Comparison of ENCODE assay signal across 20 cellular contexts in genomic region chr20:59118855-59119254, GRCh38. TPM values are rescaled to one million over a fixed set of nuclear protein-coding genes. Genes with fewer than 3 reads are reported as not detected.
DNase-seq lines count a peak whose midpoint lies in the region; ATAC-seq, FAIRE-seq and TF ChIP-seq lines count a peak whose summit lies in the region.
"Had no signal": no experiment of that assay in that cellular context is flagged by ENCODE, and none has a peak within 500 bp of the region (broad histone marks: within the 10 kb centered on the region; RNA-seq: fewer than 3 reads in every experiment).

No MANE protein-coding gene starts in this region.

- POLR2A ChIA-PET in A549 (lab: Yijun Ruan, JAX) (no interaction called here), IMR-90 (lab: Charles Lee; ENCODE audit: unreplicated experiment) (no interaction called here)
- POLR2A ChIA-PET in naive thymus-derived CD8-positive, alpha-beta T cell (lab: Charles Lee), result interaction anchor here (0.9 to 1.3 kb wide), 2 partner anchors 47 to 51 kb away, joined by 3 to 4 read pairs; no protein-coding TSS in a partner anchor

- H2BK120ac ChIP-seq in IMR-90 (ENCODE audit: low read depth, low read length), result no peak overlapping the region

- H2AK9ac ChIP-seq in IMR-90 (replicated peaks; ENCODE audit: low read depth, low read length, poor library complexity), result no peak overlapping the region

- H3K23ac ChIP-seq in IMR-90 (ENCODE audit: low read depth, low read length), result no peak overlapping the region

- H3K18ac ChIP-seq in IMR-90 (ENCODE audit: low read depth, low read length), result no peak overlapping the region

- no peak overlapping the region for H3K4me3 Mint-ChIP-seq in CD4-positive, CD25-positive, alpha-beta regulatory T cell
- no peak overlapping the region for H3K4me3 Mint-ChIP-seq in neural progenitor cell
- no peak overlapping the region for H3K4me3 Mint-ChIP-seq in naive thymus-derived CD8-positive, alpha-beta T cell
- H3K4me3 Mint-ChIP-seq: CD14-positive monocyte, GM23338 had no signal

- no peak overlapping the region for H2BK20ac ChIP-seq in IMR-90 (ENCODE audit: low read depth, low read length)

- H3K56ac ChIP-seq in IMR-90 (ENCODE audit: extremely low read depth, insufficient read depth, low read length), result no peak overlapping the region

- H3K36me3 ChIP-seq in CD4-positive, CD25-positive, alpha-beta regulatory T cell (ENCODE audit: control insufficient read depth, insufficient read depth, low read length), result no peaks in the 10 kb centered on the region
- no peaks in the 10 kb centered on the region for H3K36me3 ChIP-seq in IMR-90 (ENCODE audit: control insufficient read depth, insufficient read depth, low read length)
- no peaks in the 10 kb centered on the region for H3K36me3 ChIP-seq in endocrine pancreas (ENCODE audit: control insufficient read depth, insufficient read depth, low read length)
- no peaks in the 10 kb centered on the region for H3K36me3 ChIP-seq in neural progenitor cell

- no peak overlapping the region for H2BK15ac ChIP-seq in IMR-90 (ENCODE audit: low read depth, low read length)

- FAIRE-seq in A549 (lab: Jason Lieb, UNC), result no peak
- FAIRE-seq: GM12878, GM18507 had no signal

- no peaks in the 10 kb centered on the region for H4K20me1 ChIP-seq in IMR-90 (ENCODE audit: insufficient read depth, low read length)
- no peaks in the 10 kb centered on the region for H4K20me1 ChIP-seq in neural progenitor cell (ENCODE audit: low read depth)

- TF ChIP-seq EP300 in A549 (IDR thresholded peaks at IDR 0.05), result no peak

- H3K27ac ChIP-seq in A549 (no peak overlapping the region), IMR-90 (ENCODE audit: insufficient read depth, low read length) (no peak overlapping the region), neural progenitor cell (no peak overlapping the region)
- H3K27ac ChIP-seq in CD4-positive, CD25-positive, alpha-beta regulatory T cell (ENCODE audit: insufficient read depth, low read length, poor library complexity, severe bottlenecking), result no peak overlapping the region
- H3K27ac ChIP-seq: HL-60 had no signal

- no peak overlapping the region for H3K4ac ChIP-seq in IMR-90 (ENCODE audit: low read depth, low read length)

- dilution Hi-C loops in IMR-90 (cut with HindIII; ENCODE audit: low sequenced_read_pairs, unreplicated experiment), result no loop called here

- no peak overlapping the region for H2AFZ ChIP-seq in IMR-90 (replicated peaks; ENCODE audit: low read length, poor library complexity)
- no peak overlapping the region for H2AFZ ChIP-seq in neural progenitor cell (replicated peaks)
- H2AFZ ChIP-seq: GM23338 had no signal

- H3K9me3 ChIP-seq in A549, result peaks cover 6% of the 10 kb centered on the region; the same call in 1 of the 3 replicates
- H3K9me3 ChIP-seq in CD4-positive, CD25-positive, alpha-beta regulatory T cell (ENCODE audit: control insufficient read depth in 2 of 2, low read length in 2 of 2), result no peaks in the 10 kb centered on the region
- no peaks in the 10 kb centered on the region for H3K9me3 ChIP-seq in IMR-90 (ENCODE audit: control insufficient read depth, insufficient read depth, low read length)
- H3K9me3 ChIP-seq in endocrine pancreas (ENCODE audit: control insufficient read depth, low read length), result no peaks in the 10 kb centered on the region
- peaks cover 5% of the 10 kb centered on the region for H3K9me3 ChIP-seq in neural progenitor cell (ENCODE audit: low read depth)

- ATAC-seq in A549 (no peak), IMR-90 (ENCODE audit: low read depth) (no peak)
- no peak for ATAC-seq in CD4-positive, CD25-positive, alpha-beta regulatory T cell (ENCODE audit: low read depth in 2 of 2)
- no peak for ATAC-seq in naive thymus-derived CD8-positive, alpha-beta T cell
- ATAC-seq: GM12878, GM23338 had no signal

- no peak overlapping the region for H4K8ac ChIP-seq in IMR-90 (ENCODE audit: low read depth in 2 of 2, low read length in 2 of 2)

- TF ChIP-seq POLR2A in A549 (IDR thresholded peaks at IDR 0.05; ENCODE audit: low read length), result no peak
- TF ChIP-seq POLR2A in IMR-90 (IDR thresholded peaks at IDR 0.05; ENCODE audit: low read depth, low read length), result no peak

- H3K9me1 ChIP-seq in IMR-90 (ENCODE audit: insufficient read depth, low read length), result no peaks in the 10 kb centered on the region

- H3K27me3 Mint-ChIP-seq in CD4-positive, CD25-positive, alpha-beta regulatory T cell, result no peaks in the 10 kb centered on the region
- H3K27me3 Mint-ChIP-seq in neural progenitor cell (ENCODE audit: insufficient read depth, low read depth), result peaks cover 8% of the 10 kb centered on the region
- no peaks in the 10 kb centered on the region for H3K27me3 Mint-ChIP-seq in naive thymus-derived CD8-positive, alpha-beta T cell
- H3K27me3 Mint-ChIP-seq: B cell, IgD-negative memory B cell had no signal

- H3K4me2 ChIP-seq in A549, result no peak overlapping the region
- no peak overlapping the region for H3K4me2 ChIP-seq in IMR-90 (ENCODE audit: low read depth, low read length)
- no peak overlapping the region for H3K4me2 ChIP-seq in neural progenitor cell
- H3K4me2 ChIP-seq: GM23338 had no signal

- H3K9me3 Mint-ChIP-seq in CD4-positive, CD25-positive, alpha-beta regulatory T cell, result peaks cover 0 to 3% (median 0%) of the 10 kb centered on the region in 7 donors
- H3K9me3 Mint-ChIP-seq in neural progenitor cell, result peaks cover 34% of the 10 kb centered on the region
- peaks cover 0 to 3% (median 0%) of the 10 kb centered on the region in 9 donors for H3K9me3 Mint-ChIP-seq in naive thymus-derived CD8-positive, alpha-beta T cell
- H3K9me3 Mint-ChIP-seq: IgD-negative memory B cell had no signal

- TF ChIP-seq CTCF in A549 (IDR thresholded peaks at IDR 0.05), result no peak
- TF ChIP-seq CTCF in IMR-90 (conservative IDR thresholded peaks at IDR 0.05; ENCODE audit: low read depth, low read length), result no peak
- no peak for TF ChIP-seq CTCF in neural progenitor cell (IDR thresholded peaks at IDR 0.05)

- no peak overlapping the region for H2AK5ac ChIP-seq in IMR-90 (ENCODE audit: low read depth, low read length)

- no peak overlapping the region for H4K5ac ChIP-seq in IMR-90 (ENCODE audit: low read depth, low read length)

- no peak for TF ChIP-seq RAD21 in A549 (conservative IDR thresholded peaks at IDR 0.05 in 1 of 2, IDR thresholded peaks at IDR 0.05 in 1 of 2)
- TF ChIP-seq RAD21 in IMR-90 (IDR thresholded peaks at IDR 0.05; ENCODE audit: low read length), result no peak

- H4K91ac ChIP-seq in IMR-90 (ENCODE audit: insufficient read depth, low read depth, low read length), result no peak overlapping the region

- H3K4me3 ChIP-seq in A549 (no peak overlapping the region), IMR-90 (ENCODE audit: insufficient read depth, low read depth, low read length) (no peak overlapping the region), endocrine pancreas (ENCODE audit: control insufficient read depth, insufficient read depth, low read length) (peak overlapping the region; percentile 70), neural progenitor cell (no peak overlapping the region)
- H3K4me3 ChIP-seq in CD4-positive, CD25-positive, alpha-beta regulatory T cell (ENCODE audit: low read depth, low read length), result no peak overlapping the region
- H3K4me3 ChIP-seq: GM12878, GM23338 had no signal

- intact Hi-C loops in IMR-90 (cut with micrococcal nuclease), result no loop called here

- no peaks in the 10 kb centered on the region for H3K27me3 ChIP-seq in CD4-positive, CD25-positive, alpha-beta regulatory T cell (ENCODE audit: control insufficient read depth, insufficient read depth, low read length)
- H3K27me3 ChIP-seq in IMR-90 (ENCODE audit: control insufficient read depth, insufficient read depth, low read length) (peaks cover 4% of the 10 kb centered on the region; the same call in 1 of the 2 replicates), endocrine pancreas (ENCODE audit: control insufficient read depth, insufficient read depth, low read length) (no peaks in the 10 kb centered on the region), neural progenitor cell (no peaks in the 10 kb centered on the region)

- H3K4me1 ChIP-seq in A549 (no peaks in the 10 kb centered on the region), IMR-90 (ENCODE audit: control insufficient read depth, insufficient read depth, low read length) (no peaks in the 10 kb centered on the region), endocrine pancreas (ENCODE audit: control insufficient read depth, insufficient read depth, low read length) (peaks cover 11% of the 10 kb centered on the region), neural progenitor cell (peaks cover 18% of the 10 kb centered on the region)
- peaks cover 54% of the 10 kb centered on the region for H3K4me1 ChIP-seq in CD4-positive, CD25-positive, alpha-beta regulatory T cell (ENCODE audit: control insufficient read depth, insufficient read depth, low read length, poor library complexity, severe bottlenecking)

- H3K9ac ChIP-seq in IMR-90 (ENCODE audit: low read depth, low read length) (no peak overlapping the region), endocrine pancreas (ENCODE audit: control insufficient read depth, insufficient read depth, low read length) (no peak overlapping the region), neural progenitor cell (no peak overlapping the region)

- H3K14ac ChIP-seq in IMR-90 (replicated peaks; ENCODE audit: low read depth, low read length), result no peak overlapping the region

- in situ Hi-C loops in IMR-90 (cut with MboI; ENCODE audit: low sequenced_read_pairs), result no loop called here

- no peaks in the 10 kb centered on the region for H3K79me2 ChIP-seq in neural progenitor cell (ENCODE audit: low read depth)

- no TSS peak for BruUV-seq in IMR-90 (replicated peaks; lab: Mats Ljungman, UMichigan)

- CTCF ChIA-PET in A549 (lab: Yijun Ruan, JAX) (interaction anchor here (0.8 to 1.8 kb wide), 2 partner anchors 31 to 479 kb away, joined by 3 to 5 read pairs; no protein-coding TSS in a partner anchor), IMR-90 (lab: Yijun Ruan, JAX) (no interaction called here)

- peaks cover 15 to 68% (median 51%) of the 10 kb centered on the region in 4 donors for H3K4me1 Mint-ChIP-seq in CD4-positive, CD25-positive, alpha-beta regulatory T cell
- H3K4me1 Mint-ChIP-seq in neural progenitor cell, result peaks cover 47% of the 10 kb centered on the region
- H3K4me1 Mint-ChIP-seq in naive thymus-derived CD8-positive, alpha-beta T cell, result peaks cover 54 to 84% (median 76%) of the 10 kb centered on the region in 4 donors

- H3K79me1 ChIP-seq in IMR-90 (ENCODE audit: low read depth in 1 of 2, low read length in 2 of 2), result no peaks in the 10 kb centered on the region

- H2BK5ac ChIP-seq in IMR-90 (ENCODE audit: low read depth, low read length, poor library complexity, severe bottlenecking), result no peak overlapping the region

- H3F3A ChIP-seq in neural progenitor cell (ENCODE audit: low read depth), result peaks cover 20% of the 10 kb centered on the region

- DNase-seq in A549 (ENCODE audit: low read depth in 1 of 2, low spot score in 1 of 2) (no peak), IMR-90 (no peak), neural progenitor cell (ENCODE audit: low spot score) (no peak), RPMI8226 (no peak), NCI-H2081 treated with DMSO at 0.1 percent for 48 hours (lab: John Stamatoyannopoulos, UW) (no peak)
- DNase-seq in CD4-positive, CD25-positive, alpha-beta regulatory T cell, result no peak
- no peak for DNase-seq in naive thymus-derived CD8-positive, alpha-beta T cell
- DNase-seq: Calu3, DMS 273 treated with DMSO at 0.1 percent for 48 hours, H7 had no signal

- WGBS in A549 (ENCODE audit: missing lambda C conversion rate), result 1% methylated on average over 9 of the region's 9 CpGs
- no CpG with 5 or more reads among the region's 9 CpGs for WGBS in IMR-90 (ENCODE audit: extremely low coverage in 2 of 2, insufficient read length in 1 of 2), 2 experiments

- H3K27ac Mint-ChIP-seq in CD4-positive, CD25-positive, alpha-beta regulatory T cell, result peak overlapping the region in 2 of 3 donors; percentile 80
- no peak overlapping the region for H3K27ac Mint-ChIP-seq in neural progenitor cell
- H3K27ac Mint-ChIP-seq in naive thymus-derived CD8-positive, alpha-beta T cell, result peak overlapping the region in 5 of 10 donors; percentile 55 to 100 (median 84)
- H3K27ac Mint-ChIP-seq: B cell, GM23338 had no signal

- H3K36me3 Mint-ChIP-seq in CD4-positive, CD25-positive, alpha-beta regulatory T cell, result no peaks in the 10 kb centered on the region
- H3K36me3 Mint-ChIP-seq in neural progenitor cell, result peaks cover 11% of the 10 kb centered on the region
- H3K36me3 Mint-ChIP-seq in naive thymus-derived CD8-positive, alpha-beta T cell, result no peaks in the 10 kb centered on the region
- H3K36me3 Mint-ChIP-seq: CD14-positive monocyte, IgD-negative memory B cell had no signal

RNA-seq across cellular contexts. Expression of gene ZNF831, which starts 44.8 kb away (rescaled TPM):
- not detected in 2 replicates for polyA plus RNA-seq in A549 (2011; rRNA removed)
- not detected in 2 replicates for polyA plus RNA-seq in A549 (2012; cell fraction: cytosol; rRNA removed)
- not detected in 2 replicates for polyA plus RNA-seq in A549 (2012; cell fraction: nucleus; rRNA removed)
- polyA plus RNA-seq in A549 (2017; fragmentation: RNase III; extraction: RNeasy Plus Mini Kit Qiagen cat#74134 plus additional on column Dnase treatment), result not detected in 3 replicates
- polyA minus RNA-seq in A549 (2011; rRNA and poly(A)+ RNA removed), result not detected in 2 replicates
- 90.3 TPM for total RNA-seq in CD4-positive, CD25-positive, alpha-beta regulatory T cell
- polyA plus RNA-seq in CD4-positive, CD25-positive, alpha-beta regulatory T cell, result 10 to 100 TPM; 15.9 to 22.1 (median 17.6) TPM
- total RNA-seq in IMR-90 (2012; rRNA removed), result not detected in 2 replicates
- polyA plus RNA-seq in IMR-90 (2012; rRNA removed), result not detected in 2 replicates
- polyA plus RNA-seq in IMR-90 (2012; cell fraction: cytosol; rRNA removed), result not detected in 2 replicates
- polyA plus RNA-seq in IMR-90 (2012; cell fraction: nucleus; rRNA removed; ENCODE audit: low replicate concordance), result not detected in 2 replicates
- total RNA-seq in neural progenitor cell (ENCODE audit: low replicate concordance), result not detected in 2 replicates
- 10 to 100 TPM; 28.0 to 29.9 TPM for total RNA-seq in naive thymus-derived CD8-positive, alpha-beta T cell
- 1 to 10 TPM; 5.5 to 6.2 (median 5.9) TPM for polyA plus RNA-seq in naive thymus-derived CD8-positive, alpha-beta T cell
- total RNA-seq: A172, Calu3, G401, GM23338, H7 had no signal
- polyA plus RNA-seq: GM23338 had no signal

Comparison
In these comparisons a context has a peak if more than half of its experiments do, and no peak if none do; other contexts are left out.
1. RNA of gene ZNF831, which starts 44.8 kb away (total RNA-seq): 90.3 TPM in CD4-positive, CD25-positive, alpha-beta regulatory T cell (single experiment) and 28.0 to 29.9 TPM in naive thymus-derived CD8-positive, alpha-beta T cell; not detected in IMR-90 and not detected in neural progenitor cell; every median in the first group is over 10 times any median in the second.